In the genomic region with DNA sequence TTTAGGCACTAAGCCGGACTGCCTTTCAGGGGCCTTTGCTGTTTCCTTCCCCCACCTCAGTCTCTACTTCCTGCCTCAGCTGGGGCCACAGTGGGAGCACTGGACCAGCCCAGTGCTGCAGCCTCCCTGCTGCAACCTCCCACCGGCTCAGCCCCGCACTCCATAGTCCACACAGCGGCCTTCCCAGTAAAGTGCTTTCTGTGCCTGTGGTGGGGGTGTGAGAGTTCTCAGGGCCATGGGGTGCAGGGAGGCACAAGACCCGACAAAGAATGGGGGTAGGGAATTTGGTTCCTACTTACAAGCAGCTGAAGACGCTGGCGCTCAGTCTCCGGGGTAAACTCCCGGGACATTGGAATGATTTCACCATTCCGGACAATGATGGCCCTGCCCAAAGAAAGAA, we compare ENCODE assay signal across 29 cellular contexts.
"Had no signal": no experiment of that assay in that cellular context is flagged by ENCODE, and none has a peak within 500 bp of the region (broad histone marks: within the 10 kb centered on the region; RNA-seq: fewer than 3 reads in every experiment).

No MANE protein-coding gene starts in this region.

- H2AFZ ChIP-seq: hepatocyte had no signal

- H3K4me2 ChIP-seq: hepatocyte, smooth muscle cell had no signal

- H3K36me3 Mint-ChIP-seq: natural killer cell had no signal

- H3K4me3 ChIP-seq: dorsolateral prefrontal cortex, gastroesophageal sphincter, hepatocyte, lower lobe of right lung, prostate gland, smooth muscle cell, suprapubic skin, tibial artery had no signal

- ATAC-seq: activated CD4-positive, CD25-positive, alpha-beta regulatory T cell treated with anti-CD3 and anti-CD28 coated beads, Interleukin-2, amount 50 U/mL, for 24 hours; gastroesophageal sphincter; left lobe of liver; lower lobe of right lung; natural killer cell had no signal

- H3K27ac ChIP-seq: brain microvascular endothelial cell, dorsolateral prefrontal cortex, gastroesophageal sphincter, hepatocyte, lower lobe of right lung, prostate gland, suprapubic skin, tibial artery, VCaP had no signal

- FAIRE-seq: astrocyte, colon, TTC549 had no signal

- H3K4me3 Mint-ChIP-seq: activated naive CD4-positive, alpha-beta T cell treated with anti-CD3 and anti-CD28 coated beads for 36 hours; natural killer cell had no signal

- H3K36me3 ChIP-seq: gastroesophageal sphincter, lower lobe of right lung, prostate gland, suprapubic skin, tibial artery had no signal

- H3K9me3 Mint-ChIP-seq: activated naive CD4-positive, alpha-beta T cell treated with anti-CD3 and anti-CD28 coated beads for 36 hours; natural killer cell had no signal

- H3K27ac Mint-ChIP-seq: activated naive CD4-positive, alpha-beta T cell treated with anti-CD3 and anti-CD28 coated beads for 36 hours; natural killer cell had no signal

- H3K27me3 ChIP-seq: brain microvascular endothelial cell, dorsolateral prefrontal cortex, gastroesophageal sphincter, hepatocyte, suprapubic skin, tibial artery had no signal

- DNase-seq: activated CD4-positive, alpha-beta T cell treated with anti-CD3 and anti-CD28 coated beads for 48 hours; activated CD4-positive, alpha-beta T cell treated with anti-CD3 and anti-CD28 coated beads, Interleukin-2, amount 50 U/mL, for 48 hours; activated CD8-positive, alpha-beta memory T cell treated with anti-CD3 and anti-CD28 coated beads for 24 hours; activated effector memory CD4-positive, alpha-beta T cell treated with Interleukin-2 at 50 U/mL for 16 hours; activated naive CD4-positive, alpha-beta T cell treated with anti-CD3 and anti-CD28 coated beads for 36 hours; amniotic stem cell; brain microvascular endothelial cell; central memory CD4-positive, alpha-beta T cell; dorsolateral prefrontal cortex; effector memory CD4-positive, alpha-beta T cell; lower lobe of right lung; mesenchymal stem cell; natural killer cell; retina; stimulated activated CD4-positive, alpha-beta T cell treated with anti-CD3 and anti-CD28 coated beads, Interleukin-15, amount 100 ng/mL, for 24 hours; stimulated activated CD4-positive, alpha-beta T cell treated with anti-CD3 and anti-CD28 coated beads, Interleukin-2, amount 100 ng/mL, for 24 hours; stimulated activated naive CD4-positive, alpha-beta T cell had no signal
